ENCODE assay signal across 1 cellular context in the genomic region with DNA sequence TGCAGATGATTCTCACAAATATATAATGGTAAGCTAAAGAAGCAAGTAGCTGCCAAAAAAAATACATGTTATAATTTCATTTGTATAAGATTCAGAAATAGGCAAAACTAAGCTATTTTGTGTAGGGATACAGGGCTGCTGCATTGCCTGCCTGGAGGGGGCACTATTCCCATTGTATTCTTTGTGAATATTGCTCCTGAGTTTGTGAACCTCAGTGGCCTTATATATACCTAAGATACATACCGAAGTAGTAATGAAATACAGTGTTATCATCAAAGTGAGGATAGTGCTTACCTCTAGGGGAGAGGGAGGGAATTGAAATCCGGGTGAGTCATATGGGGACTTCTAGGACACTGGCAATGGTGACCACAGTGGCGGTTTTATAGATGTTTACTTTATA.
TF ChIP-seq lines count a peak whose summit lies in the region.

No MANE protein-coding gene starts in this region.

TF ChIP-seq in WTC11, 78 proteins besides CTCF, POLR2A, EP300 and RAD21 (continued from another document):
- TF ChIP-seq, protein P1, sequence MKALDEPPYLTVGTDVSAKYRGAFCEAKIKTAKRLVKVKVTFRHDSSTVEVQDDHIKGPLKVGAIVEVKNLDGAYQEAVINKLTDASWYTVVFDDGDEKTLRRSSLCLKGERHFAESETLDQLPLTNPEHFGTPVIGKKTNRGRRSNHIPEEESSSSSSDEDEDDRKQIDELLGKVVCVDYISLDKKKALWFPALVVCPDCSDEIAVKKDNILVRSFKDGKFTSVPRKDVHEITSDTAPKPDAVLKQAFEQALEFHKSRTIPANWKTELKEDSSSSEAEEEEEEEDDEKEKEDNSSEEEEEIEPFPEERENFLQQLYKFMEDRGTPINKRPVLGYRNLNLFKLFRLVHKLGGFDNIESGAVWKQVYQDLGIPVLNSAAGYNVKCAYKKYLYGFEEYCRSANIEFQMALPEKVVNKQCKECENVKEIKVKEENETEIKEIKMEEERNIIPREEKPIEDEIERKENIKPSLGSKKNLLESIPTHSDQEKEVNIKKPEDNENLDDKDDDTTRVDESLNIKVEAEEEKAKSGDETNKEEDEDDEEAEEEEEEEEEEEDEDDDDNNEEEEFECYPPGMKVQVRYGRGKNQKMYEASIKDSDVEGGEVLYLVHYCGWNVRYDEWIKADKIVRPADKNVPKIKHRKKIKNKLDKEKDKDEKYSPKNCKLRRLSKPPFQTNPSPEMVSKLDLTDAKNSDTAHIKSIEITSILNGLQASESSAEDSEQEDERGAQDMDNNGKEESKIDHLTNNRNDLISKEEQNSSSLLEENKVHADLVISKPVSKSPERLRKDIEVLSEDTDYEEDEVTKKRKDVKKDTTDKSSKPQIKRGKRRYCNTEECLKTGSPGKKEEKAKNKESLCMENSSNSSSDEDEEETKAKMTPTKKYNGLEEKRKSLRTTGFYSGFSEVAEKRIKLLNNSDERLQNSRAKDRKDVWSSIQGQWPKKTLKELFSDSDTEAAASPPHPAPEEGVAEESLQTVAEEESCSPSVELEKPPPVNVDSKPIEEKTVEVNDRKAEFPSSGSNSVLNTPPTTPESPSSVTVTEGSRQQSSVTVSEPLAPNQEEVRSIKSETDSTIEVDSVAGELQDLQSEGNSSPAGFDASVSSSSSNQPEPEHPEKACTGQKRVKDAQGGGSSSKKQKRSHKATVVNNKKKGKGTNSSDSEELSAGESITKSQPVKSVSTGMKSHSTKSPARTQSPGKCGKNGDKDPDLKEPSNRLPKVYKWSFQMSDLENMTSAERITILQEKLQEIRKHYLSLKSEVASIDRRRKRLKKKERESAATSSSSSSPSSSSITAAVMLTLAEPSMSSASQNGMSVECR (CRISPR knock-in tag; IDR thresholded peaks at IDR 0.05; ENCODE audit: borderline replicate concordance), result no peak
- TF ChIP-seq, protein P2, sequence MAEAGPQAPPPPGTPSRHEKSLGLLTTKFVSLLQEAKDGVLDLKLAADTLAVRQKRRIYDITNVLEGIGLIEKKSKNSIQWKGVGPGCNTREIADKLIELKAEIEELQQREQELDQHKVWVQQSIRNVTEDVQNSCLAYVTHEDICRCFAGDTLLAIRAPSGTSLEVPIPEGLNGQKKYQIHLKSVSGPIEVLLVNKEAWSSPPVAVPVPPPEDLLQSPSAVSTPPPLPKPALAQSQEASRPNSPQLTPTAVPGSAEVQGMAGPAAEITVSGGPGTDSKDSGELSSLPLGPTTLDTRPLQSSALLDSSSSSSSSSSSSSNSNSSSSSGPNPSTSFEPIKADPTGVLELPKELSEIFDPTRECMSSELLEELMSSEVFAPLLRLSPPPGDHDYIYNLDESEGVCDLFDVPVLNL (CRISPR knock-in tag; IDR thresholded peaks at IDR 0.05; ENCODE audit: borderline replicate concordance, low read depth), result no peak
- no peak for TF ChIP-seq JAZF1 (CRISPR knock-in tag; IDR thresholded peaks at IDR 0.05)
- TF ChIP-seq, protein P3, sequence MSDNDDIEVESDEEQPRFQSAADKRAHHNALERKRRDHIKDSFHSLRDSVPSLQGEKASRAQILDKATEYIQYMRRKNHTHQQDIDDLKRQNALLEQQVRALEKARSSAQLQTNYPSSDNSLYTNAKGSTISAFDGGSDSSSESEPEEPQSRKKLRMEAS (CRISPR knock-in tag; IDR thresholded peaks at IDR 0.05), result no peak
